16 cellular contexts compared by ENCODE assay signal in the genomic region with DNA sequence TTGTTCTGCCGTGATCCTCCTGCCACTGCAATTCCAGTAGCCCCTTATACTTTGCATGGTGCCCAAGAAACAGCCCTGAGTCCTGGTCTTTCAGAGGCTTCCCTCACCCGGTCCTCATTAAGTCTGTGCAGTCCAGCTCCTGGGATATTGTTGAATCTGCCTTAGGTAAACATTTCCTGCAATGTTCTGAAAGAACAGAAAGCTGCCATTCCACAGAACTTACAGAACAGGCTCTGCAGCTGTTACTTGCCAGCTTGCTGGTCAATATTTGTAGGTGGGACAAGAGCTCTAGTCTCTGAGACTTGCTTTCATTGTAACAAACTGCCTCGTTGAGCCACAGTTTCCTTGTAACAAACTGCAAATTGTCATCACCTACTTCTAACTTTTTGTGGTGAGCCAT.
DNase-seq lines count a peak whose midpoint lies in the region; ATAC-seq, FAIRE-seq and TF ChIP-seq lines count a peak whose summit lies in the region.
"Had no signal": no experiment of that assay in that cellular context is flagged by ENCODE, and none has a peak within 500 bp of the region (broad histone marks: within the 10 kb centered on the region; RNA-seq: fewer than 3 reads in every experiment).

No MANE protein-coding gene starts in this region.

- no peaks in the 10 kb centered on the region for H3K79me2 ChIP-seq in PC-3 (ENCODE audit: low read length)

- intact Hi-C loops in PC-3 (cut with micrococcal nuclease) (no loop called here), left lung (cut with DNase I) (no loop called here)

- H3K9me3 ChIP-seq in PC-3 (ENCODE audit: low read length) = no peaks in the 10 kb centered on the region
- no peaks in the 10 kb centered on the region for H3K9me3 ChIP-seq in left lung
- no peaks in the 10 kb centered on the region for H3K9me3 ChIP-seq in small intestine (ENCODE audit: control insufficient read depth, low read depth)
- H3K9me3 ChIP-seq: BLaER1 treated with 17β-estradiol and CSF1 and Interleukin-3, amounts not matched to agents 10 nM and 100 nM had no signal

- no TSS peak for BruUV-seq in PC-3 (replicated peaks; lab: Mats Ljungman, UMichigan)

- no peak overlapping the region for H3K9ac ChIP-seq in PC-3 (ENCODE audit: low read length)
- H3K9ac ChIP-seq: BLaER1 treated with 17β-estradiol and CSF1 and Interleukin-3, amounts not matched to agents 10 nM and 100 nM had no signal

- ATAC-seq in PC-3 = peak; percentile 57
- ATAC-seq in left lung = peak; percentile 78
- no peak for ATAC-seq in HG02571 (IDR thresholded peaks at IDR 0.05; ENCODE audit: unreplicated experiment)
- ATAC-seq: GM12878 had no signal

- no peaks in the 10 kb centered on the region for H3K9me2 ChIP-seq in PC-3 (replicated peaks; ENCODE audit: low read length)

- no peaks in the 10 kb centered on the region for H3K36me3 ChIP-seq in PC-3 (ENCODE audit: low read depth, low read length)
- H3K36me3 ChIP-seq in left lung = no peaks in the 10 kb centered on the region
- no peaks in the 10 kb centered on the region for H3K36me3 ChIP-seq in small intestine (ENCODE audit: control insufficient read depth in 2 of 2, insufficient read depth in 2 of 2, low read length in 2 of 2)
- H3K36me3 ChIP-seq: BLaER1 treated with 17β-estradiol and CSF1 and Interleukin-3, amounts not matched to agents 10 nM and 100 nM; brain microvascular endothelial cell had no signal

- POLR2A ChIA-PET in PC-3 (lab: Charles Lee; ENCODE audit: unreplicated experiment) = no interaction called here

- WGBS in small intestine, 3 donors = 22 to 44% (median 29%) methylated on average over 3 of the region's 3 CpGs

- H4K20me1 ChIP-seq in PC-3 (ENCODE audit: low read length) = no peaks in the 10 kb centered on the region
- H4K20me1 ChIP-seq: BLaER1 treated with 17β-estradiol and CSF1 and Interleukin-3, amounts not matched to agents 10 nM and 100 nM had no signal

- TF ChIP-seq CTCF in PC-3 (conservative IDR thresholded peaks at IDR 0.05; ENCODE audit: low read depth, low read length) (no peak), left lung (IDR thresholded peaks at IDR 0.05) (no peak)

- H3F3A ChIP-seq in PC-3 (ENCODE audit: low read length, unreplicated experiment) = no peaks in the 10 kb centered on the region

- H3K4me2 ChIP-seq in PC-3 (ENCODE audit: low read length) = peak overlapping the region; percentile 71
- H3K4me2 ChIP-seq: BLaER1 treated with 17β-estradiol and CSF1 and Interleukin-3, amounts not matched to agents 10 nM and 100 nM had no signal

- DNase-seq in LHCN-M2 (ENCODE audit: low read depth) = peak; percentile 28
- peak; percentile 74 for DNase-seq in PC-3
- peak in 1 of 2 donors; percentile 50 for DNase-seq in left lung
- DNase-seq in small intestine = peak; percentile 75
- no peak for DNase-seq in activated CD4-positive, alpha-beta T cell treated with anti-CD3 and anti-CD28 coated beads for 1 hour
- DNase-seq in stimulated activated CD8-positive, alpha-beta memory T cell treated with anti-CD3 and anti-CD28 coated beads, Interleukin-4, amount 100 ng/mL, for 48 hours = no peak
- DNase-seq: activated CD8-positive, alpha-beta memory T cell treated with anti-CD3 and anti-CD28 coated beads, Interleukin-2, amount 50 U/mL, for 48 hours; activated naive CD4-positive, alpha-beta T cell treated with anti-CD3 and anti-CD28 coated beads for 36 hours; brain microvascular endothelial cell; effector CD4-positive, alpha-beta T cell; mesendoderm; NCI-H1048; NCI-H524 treated with DMSO at 0.1 percent for 48 hours had no signal

- H3K4me3 ChIP-seq in PC-3 (ENCODE audit: low read length) = no peak overlapping the region
- no peak overlapping the region for H3K4me3 ChIP-seq in left lung
- no peak overlapping the region for H3K4me3 ChIP-seq in small intestine (ENCODE audit: low read depth in 1 of 2, low read length in 2 of 2)
- H3K4me3 ChIP-seq: BLaER1 treated with 17β-estradiol and CSF1 and Interleukin-3, amounts not matched to agents 10 nM and 100 nM; GM12878 had no signal

- no peaks in the 10 kb centered on the region for H3K27me3 ChIP-seq in PC-3 (ENCODE audit: low read length)
- H3K27me3 ChIP-seq in left lung = no peaks in the 10 kb centered on the region
- peaks cover 0 to 3% of the 10 kb centered on the region in 2 donors for H3K27me3 ChIP-seq in small intestine (ENCODE audit: control insufficient read depth in 2 of 2, insufficient read depth in 2 of 2, low read length in 2 of 2)
- H3K27me3 ChIP-seq: BLaER1 treated with 17β-estradiol and CSF1 and Interleukin-3, amounts not matched to agents 10 nM and 100 nM; brain microvascular endothelial cell had no signal

- no peak for FAIRE-seq in small intestine (lab: Jason Lieb, UNC)
- FAIRE-seq: GM12878 had no signal

- H3K27ac ChIP-seq in PC-3 (ENCODE audit: low read length) (no peak overlapping the region), left lung (peak overlapping the region in 1 of 2 donors; percentile 19), small intestine (ENCODE audit: low read depth in 1 of 2, low read length in 1 of 2) (peak overlapping the region in 1 of 2 donors; percentile 75)
- H3K27ac ChIP-seq: BLaER1 treated with 17β-estradiol and CSF1 and Interleukin-3, amounts not matched to agents 10 nM and 100 nM; brain microvascular endothelial cell had no signal

- peaks cover 10% of the 10 kb centered on the region for H3K4me1 ChIP-seq in PC-3 (ENCODE audit: insufficient read depth, low read length)
- no peaks in the 10 kb centered on the region for H3K4me1 ChIP-seq in left lung
- H3K4me1 ChIP-seq in small intestine (ENCODE audit: control insufficient read depth in 2 of 2, insufficient read depth in 1 of 2, low read depth in 1 of 2, low read length in 1 of 2) = peaks cover 0 to 2% of the 10 kb centered on the region in 2 donors

- CTCF ChIA-PET in PC-3 (lab: Charles Lee) = no interaction called here

- H2AFZ ChIP-seq in PC-3 (ENCODE audit: low read length) = peak overlapping the region; percentile 84

Comparison
In these comparisons a context has a peak if more than half of its experiments do, and no peak if none do; other contexts are left out.
1. DNase-seq: peak in LHCN-M2 (single experiment), PC-3 (single experiment) and small intestine (single experiment); none in activated CD4-positive, alpha-beta T cell treated with anti-CD3 and anti-CD28 coated beads for 1 hour (single experiment) and stimulated activated CD8-positive, alpha-beta memory T cell treated with anti-CD3 and anti-CD28 coated beads, Interleukin-4, amount 100 ng/mL, for 48 hours (single experiment).